Comparison of ENCODE assay signal across 7 cellular contexts in the genomic region with DNA sequence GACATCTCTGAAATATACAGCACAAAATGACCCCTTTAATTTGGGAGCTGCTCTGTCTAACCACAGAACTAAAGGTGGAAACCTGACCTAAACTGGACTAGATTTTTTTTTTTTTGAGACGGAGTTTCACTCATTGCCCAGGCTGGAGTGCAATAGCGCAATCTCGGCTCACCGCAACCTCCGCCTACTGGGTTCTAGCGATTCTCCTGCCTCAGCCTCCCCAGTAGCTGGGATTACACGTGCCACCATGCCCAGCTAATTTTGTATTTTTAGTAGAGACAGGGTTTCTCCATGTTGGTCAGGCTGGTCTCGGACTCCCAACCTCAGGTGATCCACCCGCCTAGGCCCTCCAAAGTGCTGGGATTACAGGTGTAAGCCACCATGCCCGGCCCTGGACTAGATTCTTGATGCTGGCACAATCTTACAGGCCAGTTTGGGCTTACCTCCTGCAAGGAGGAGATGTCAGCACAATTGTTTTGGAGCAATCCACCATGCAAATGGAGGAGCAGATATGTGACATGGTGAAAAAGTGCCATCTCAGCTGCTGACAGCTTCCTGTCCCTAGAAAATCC. TPM values are rescaled to one million over a fixed set of nuclear protein-coding genes. Genes with fewer than 3 reads are reported as not detected.
DNase-seq lines count a peak whose midpoint lies in the region; ATAC-seq, FAIRE-seq and TF ChIP-seq lines count a peak whose summit lies in the region.
"Not testable (repeated sequence)": the region's sequence is repeated elsewhere in the genome, so short reads cannot be mapped to it uniquely, and the experiment has no call there.

No MANE protein-coding gene starts in this region.

- BruUV-seq in HepG2 (replicated peaks; lab: Mats Ljungman, UMichigan) = not testable (repeated sequence)

- CTCF ChIA-PET in HepG2 (lab: Yijun Ruan, JAX; ENCODE audit: low intra/inter-chr PET ratio, low total read pairs) = not testable (repeated sequence)

- not testable (repeated sequence) for TF ChIP-seq POLR2A in adrenal gland (IDR thresholded peaks at IDR 0.05)
- TF ChIP-seq POLR2A in HepG2 (IDR thresholded peaks at IDR 0.05; ENCODE audit: insufficient read depth in 1 of 2, low read depth in 2 of 2, low read length in 2 of 2) = peak in 1 of 2 experiments; percentile 49; a peak in 2 of 4 replicates

- TF ChIP-seq RAD21 in HepG2 (CRISPR knock-in tag; IDR thresholded peaks at IDR 0.05) = not testable (repeated sequence)

- not testable (repeated sequence) for ATAC-seq in RWPE2 (ENCODE audit: low read depth); HepG2; sciatic nerve

- not testable (repeated sequence) for DNase-seq in GM23248; adrenal gland; chondrocyte (ENCODE audit: low spot score); cardiac muscle cell (ENCODE audit: low read depth in 1 of 2, low spot score in 1 of 2); HepG2 (ENCODE audit: low spot score)
- DNase-seq in RWPE2 (ENCODE audit: low spot score) (peak; percentile 67), sciatic nerve (ENCODE audit: low spot score) (peak; percentile 26)

- H3K9me3 ChIP-seq in GM23248 (ENCODE audit: low read depth); RWPE2 (ENCODE audit: severe bottlenecking); adrenal gland (replicated peaks in 1 of 3); cardiac muscle cell (ENCODE audit: low read depth); HepG2 (ENCODE audit: low read length): not testable (repeated sequence)

- not testable (repeated sequence) for H3K36me3 ChIP-seq in GM23248 (ENCODE audit: low read depth); cardiac muscle cell
- H3K36me3 ChIP-seq in RWPE2 (ENCODE audit: low read depth) (peaks cover 36% of the 10 kb centered on the region), adrenal gland (replicated peaks in 1 of 2) (peaks cover 0 to 10% of the 10 kb centered on the region in 2 donors), HepG2 (replicated peaks in 1 of 2; ENCODE audit: control insufficient read depth in 1 of 2, insufficient read depth in 2 of 2, low read length in 2 of 2) (peaks cover 3 to 16% of the 10 kb centered on the region in 2 experiments; a peak in 4 of 5 replicates)

- not testable (repeated sequence) for H3K9me2 ChIP-seq in GM23248 (ENCODE audit: insufficient read depth)

- not testable (repeated sequence) for TF ChIP-seq EP300 in HepG2 (IDR thresholded peaks at IDR 0.05; ENCODE audit: low read depth in 2 of 2, low read length in 2 of 2); HepG2 (CRISPR knock-in tag; IDR thresholded peaks at IDR 0.05; ENCODE audit: borderline replicate concordance)

- not testable (repeated sequence) for H3K27me3 Mint-ChIP-seq in chondrocyte (ENCODE audit: low read depth)

- peaks cover 49% of the 10 kb centered on the region for H3F3A ChIP-seq in GM23248 (ENCODE audit: insufficient read depth)

- FAIRE-seq in HepG2 (lab: Jason Lieb, UNC) = not testable (repeated sequence)

- H3K4me1 Mint-ChIP-seq in chondrocyte (ENCODE audit: low read depth) = peaks cover 35% of the 10 kb centered on the region

- H4K20me1 ChIP-seq in GM23248 (ENCODE audit: insufficient read depth); HepG2 (ENCODE audit: insufficient read depth, low read length): not testable (repeated sequence)

- WGBS in GM23248 (ENCODE audit: low coverage in 1 of 2, low lambda C conversion rate in 2 of 2, missing lambda C conversion rate in 2 of 2), 2 experiments = 91 to 93% methylated on average over 10 of the region's 10 CpGs
- WGBS in adrenal gland, 4 donors = 91 to 92% (median 92%) methylated on average over 10 of the region's 10 CpGs
- 97% methylated on average over 10 of the region's 10 CpGs for WGBS in HepG2 (ENCODE audit: low lambda C conversion rate)

- peak overlapping the region; percentile 95 for H3K27ac Mint-ChIP-seq in chondrocyte (ENCODE audit: unreplicated experiment)

- peaks cover 17% of the 10 kb centered on the region for H3K36me3 Mint-ChIP-seq in chondrocyte (ENCODE audit: low read depth)

- H3K9me3 Mint-ChIP-seq in chondrocyte (ENCODE audit: low read depth) = not testable (repeated sequence)

- H3K4me2 ChIP-seq in GM23248 (ENCODE audit: unreplicated experiment); HepG2 (ENCODE audit: low read depth, low read length): not testable (repeated sequence)

- not testable (repeated sequence) for H3K4me3 Mint-ChIP-seq in chondrocyte (ENCODE audit: unreplicated experiment)

- H3K4me1 ChIP-seq in GM23248 (ENCODE audit: insufficient read depth) = peaks cover 36% of the 10 kb centered on the region
- H3K4me1 ChIP-seq in RWPE2 (ENCODE audit: insufficient read depth, poor library complexity, severe bottlenecking) = peaks cover 12% of the 10 kb centered on the region
- peaks cover 17 to 32% of the 10 kb centered on the region in 2 donors for H3K4me1 ChIP-seq in adrenal gland (replicated peaks in 1 of 2)
- H3K4me1 ChIP-seq in cardiac muscle cell (ENCODE audit: low read depth) = peaks cover 13% of the 10 kb centered on the region
- peaks cover 84% of the 10 kb centered on the region for H3K4me1 ChIP-seq in HepG2 (ENCODE audit: insufficient read depth, low read length)

- H2AFZ ChIP-seq in GM23248; HepG2 (ENCODE audit: low read length): not testable (repeated sequence)

- TF ChIP-seq CTCF in RWPE2 (IDR thresholded peaks at IDR 0.05; ENCODE audit: poor library complexity, severe bottlenecking); adrenal gland (IDR thresholded peaks at IDR 0.05); chondrocyte (IDR thresholded peaks at IDR 0.05); cardiac muscle cell (IDR thresholded peaks at IDR 0.05; ENCODE audit: low read depth, low read length); HepG2 (CRISPR knock-in tag; IDR thresholded peaks at IDR 0.05): not testable (repeated sequence)

- H3K79me2 ChIP-seq in GM23248 (ENCODE audit: insufficient read depth); HepG2 (ENCODE audit: insufficient read depth, low read length): not testable (repeated sequence)

- H3K27me3 ChIP-seq in GM23248 (replicated peaks; ENCODE audit: insufficient read depth); RWPE2 (ENCODE audit: insufficient read depth, poor library complexity, severe bottlenecking); adrenal gland; HepG2 (ENCODE audit: control insufficient read depth in 1 of 2, insufficient read depth in 2 of 2, low read length in 2 of 2): not testable (repeated sequence)
- peaks cover 12% of the 10 kb centered on the region for H3K27me3 ChIP-seq in cardiac muscle cell

- H3K4me3 ChIP-seq in GM23248; RWPE2 (ENCODE audit: severe bottlenecking); adrenal gland; cardiac muscle cell; HepG2 (replicated peaks in 1 of 3; ENCODE audit: insufficient read depth in 1 of 3, low read depth in 2 of 3, low read length in 3 of 3): not testable (repeated sequence)

- POLR2A ChIA-PET in HepG2 (lab: Yijun Ruan, JAX) = interaction anchor here (0.7 to 16.2 kb wide), 7 partner anchors 9 to 293 kb away, joined by 3 to 168 read pairs (median 4); a partner anchor contains a TSS

- intact Hi-C loops in adrenal gland (cut with DNase I); HepG2 (cut with micrococcal nuclease; ENCODE audit: unreplicated experiment): not testable (repeated sequence)
- intact Hi-C loops in sciatic nerve (cut with DNase I) = loop anchor here (10.0 kb wide), 1 partner anchor 399 kb away; no protein-coding TSS in a partner anchor

- H3K9ac ChIP-seq in GM23248; HepG2 (ENCODE audit: insufficient read depth, low read depth, low read length): not testable (repeated sequence)

- in situ Hi-C loops in GM23248 (cut with MboI) (loop anchor here (25.0 kb wide), 1 partner anchor 402 kb away; a partner anchor contains a TSS), HepG2 (cut with HindIII; ENCODE audit: extremely low pct_ligation_motif_present, low pct_unique_long_range_greater_than_20kb) (loop anchor here (5.0 kb wide), 1 partner anchor 177 kb away; no protein-coding TSS in a partner anchor)

- H3K27ac ChIP-seq in GM23248 (peak overlapping the region; percentile 67), RWPE2 (ENCODE audit: poor library complexity, severe bottlenecking) (peak overlapping the region; percentile 16), adrenal gland (peak overlapping the region in 3 of 5 donors; percentile 66 to 70 (median 66)), cardiac muscle cell (peak overlapping the region; percentile 36), HepG2 (ENCODE audit: extremely low read length, insufficient read depth, low read length) (peak overlapping the region; percentile 65)

RNA-seq across cellular contexts. Expression of a gene that starts 9.9 kb away (rescaled TPM):
- total RNA-seq in GM23248 (2014; rRNA removed; shearing (Covaris generic)) = 2.4 and 3.9 TPM in 2 replicates
- polyA plus RNA-seq in GM23248 (2016; fragmentation: Nextera tagmentation; extraction: Ambion mirVana) (4.4 and 4.9 TPM in 2 replicates), adrenal gland (10 to 100 TPM; 15.4 to 58.2 (median 18.6) TPM), cardiac muscle cell (12.5 and 18.9 TPM in 2 replicates), HepG2 (2011; rRNA removed) (18.8 and 29.5 TPM in 2 replicates)
- total RNA-seq in adrenal gland (10 to 100 TPM; 11.5 to 74.5 (median 20.1) TPM), chondrocyte (31.7 to 59.8 TPM (median 58.7 TPM) in 3 replicates), cardiac muscle cell (8.4 and 13.5 TPM in 2 replicates), HepG2 (2016; rRNA removed; fragmentation: Illumina TruSeq; extraction: Trizol) (5.2 and 10.1 TPM in 2 replicates), sciatic nerve (36.9 TPM)
- total RNA-seq in HepG2 (2016; cell fraction: cytosol; rRNA removed; fragmentation: Illumina TruSeq; extraction: Trizol; ENCODE audit: low read depth) = 1.1 and 1.2 TPM in 2 replicates
- 5.0 and 8.1 TPM in 2 replicates for total RNA-seq in HepG2 (2016; cell fraction: insoluble cytoplasmic fraction; rRNA removed; fragmentation: Illumina TruSeq; extraction: Trizol)
- total RNA-seq in HepG2 (2016; cell fraction: membrane; rRNA removed; fragmentation: Illumina TruSeq; extraction: Trizol) = 7.4 and 7.6 TPM in 2 replicates
- 10.1 and 10.3 TPM in 2 replicates for total RNA-seq in HepG2 (2016; cell fraction: nucleus; rRNA removed; fragmentation: Illumina TruSeq; extraction: Trizol)
- 11.4 and 22.8 TPM in 2 replicates for polyA plus RNA-seq in HepG2 (2011; cell fraction: cytosol; rRNA removed)
- polyA plus RNA-seq in HepG2 (2011; cell fraction: nucleus; rRNA removed) = 46.3 and 62.2 TPM in 2 replicates
- 67.2 and 70.2 TPM in 2 replicates for polyA plus RNA-seq in HepG2 (2012)
- 1.7 and 2.0 TPM in 2 replicates for polyA plus RNA-seq in HepG2 (2016; cell fraction: cytosol; fragmentation: Illumina TruSeq; extraction: Trizol; ENCODE audit: low read depth)
- 20.8 and 28.1 TPM in 2 replicates for polyA plus RNA-seq in HepG2 (2016; cell fraction: insoluble cytoplasmic fraction; fragmentation: Illumina TruSeq; extraction: Trizol; ENCODE audit: low read depth)
- polyA plus RNA-seq in HepG2 (2016; cell fraction: membrane; fragmentation: Illumina TruSeq; extraction: Trizol; ENCODE audit: low read depth) = 8.6 and 8.7 TPM in 2 replicates
- 28.2 and 29.8 TPM in 2 replicates for polyA plus RNA-seq in HepG2 (2016; cell fraction: nucleus; fragmentation: Illumina TruSeq; extraction: Trizol; ENCODE audit: insufficient read depth, low read depth)
- 2.6 and 22.7 TPM in 2 replicates for polyA minus RNA-seq in HepG2 (2011; rRNA and poly(A)+ RNA removed; ENCODE audit: low replicate concordance)
- polyA minus RNA-seq in HepG2 (2011; cell fraction: cytosol; rRNA and poly(A)+ RNA removed) = 21.5 and 41.0 TPM in 2 replicates
- polyA minus RNA-seq in HepG2 (2011; cell fraction: nucleus; rRNA and poly(A)+ RNA removed) = 19.1 and 30.5 TPM in 2 replicates

RNA-seq across cellular contexts. Expression of a gene that starts 37.1 kb away (rescaled TPM):
- 12.5 and 21.6 TPM in 2 replicates for total RNA-seq in GM23248 (2014; rRNA removed; shearing (Covaris generic))
- polyA plus RNA-seq in GM23248 (2016; fragmentation: Nextera tagmentation; extraction: Ambion mirVana) (19.7 and 21.2 TPM in 2 replicates), adrenal gland (10 to 100 TPM; 16.8 to 64.1 (median 25.7) TPM), cardiac muscle cell (37.9 and 40.9 TPM in 2 replicates), HepG2 (2011; rRNA removed) (175 and 231 TPM in 2 replicates)
- total RNA-seq in adrenal gland (10 to 100 TPM; 19.6 to 33.7 (median 22.1) TPM), chondrocyte (19.8 to 21.2 TPM (median 20.4 TPM) in 3 replicates), cardiac muscle cell (22.8 and 25.1 TPM in 2 replicates), HepG2 (2016; rRNA removed; fragmentation: Illumina TruSeq; extraction: Trizol) (27.1 and 45.5 TPM in 2 replicates), sciatic nerve (28.2 TPM)
- 7.9 and 10.2 TPM in 2 replicates for total RNA-seq in HepG2 (2016; cell fraction: cytosol; rRNA removed; fragmentation: Illumina TruSeq; extraction: Trizol; ENCODE audit: low read depth)
- 22.7 and 40.7 TPM in 2 replicates for total RNA-seq in HepG2 (2016; cell fraction: insoluble cytoplasmic fraction; rRNA removed; fragmentation: Illumina TruSeq; extraction: Trizol)
- total RNA-seq in HepG2 (2016; cell fraction: membrane; rRNA removed; fragmentation: Illumina TruSeq; extraction: Trizol) = 13.9 and 15.8 TPM in 2 replicates
- 46.7 and 53.0 TPM in 2 replicates for total RNA-seq in HepG2 (2016; cell fraction: nucleus; rRNA removed; fragmentation: Illumina TruSeq; extraction: Trizol)
- polyA plus RNA-seq in HepG2 (2011; cell fraction: cytosol; rRNA removed) = 173 and 228 TPM in 2 replicates
- polyA plus RNA-seq in HepG2 (2011; cell fraction: nucleus; rRNA removed) = 61.5 and 68.6 TPM in 2 replicates
- polyA plus RNA-seq in HepG2 (2012) = 58.5 and 63.1 TPM in 2 replicates
- polyA plus RNA-seq in HepG2 (2016; cell fraction: cytosol; fragmentation: Illumina TruSeq; extraction: Trizol; ENCODE audit: low read depth) = 12.5 and 12.8 TPM in 2 replicates
- 38.7 and 42.6 TPM in 2 replicates for polyA plus RNA-seq in HepG2 (2016; cell fraction: insoluble cytoplasmic fraction; fragmentation: Illumina TruSeq; extraction: Trizol; ENCODE audit: low read depth)
- 20.5 and 21.1 TPM in 2 replicates for polyA plus RNA-seq in HepG2 (2016; cell fraction: membrane; fragmentation: Illumina TruSeq; extraction: Trizol; ENCODE audit: low read depth)
- polyA plus RNA-seq in HepG2 (2016; cell fraction: nucleus; fragmentation: Illumina TruSeq; extraction: Trizol; ENCODE audit: insufficient read depth, low read depth) = 88.7 and 94.6 TPM in 2 replicates
- polyA minus RNA-seq in HepG2 (2011; rRNA and poly(A)+ RNA removed; ENCODE audit: low replicate concordance) = 185 and 339 TPM in 2 replicates
- 49.4 and 49.8 TPM in 2 replicates for polyA minus RNA-seq in HepG2 (2011; cell fraction: cytosol; rRNA and poly(A)+ RNA removed)
- 55.5 and 65.3 TPM in 2 replicates for polyA minus RNA-seq in HepG2 (2011; cell fraction: nucleus; rRNA and poly(A)+ RNA removed)

Comparison
In these comparisons a context has a peak if more than half of its experiments do, and no peak if none do; other contexts are left out.
1. H3K27ac ChIP-seq: peak in every context shown above with its lines; median percentile 67 in GM23248; 66 in adrenal gland; 65 in HepG2; 36 in cardiac muscle cell; 16 in RWPE2.